1 cellular context compared by ENCODE assay signal in the genomic region with DNA sequence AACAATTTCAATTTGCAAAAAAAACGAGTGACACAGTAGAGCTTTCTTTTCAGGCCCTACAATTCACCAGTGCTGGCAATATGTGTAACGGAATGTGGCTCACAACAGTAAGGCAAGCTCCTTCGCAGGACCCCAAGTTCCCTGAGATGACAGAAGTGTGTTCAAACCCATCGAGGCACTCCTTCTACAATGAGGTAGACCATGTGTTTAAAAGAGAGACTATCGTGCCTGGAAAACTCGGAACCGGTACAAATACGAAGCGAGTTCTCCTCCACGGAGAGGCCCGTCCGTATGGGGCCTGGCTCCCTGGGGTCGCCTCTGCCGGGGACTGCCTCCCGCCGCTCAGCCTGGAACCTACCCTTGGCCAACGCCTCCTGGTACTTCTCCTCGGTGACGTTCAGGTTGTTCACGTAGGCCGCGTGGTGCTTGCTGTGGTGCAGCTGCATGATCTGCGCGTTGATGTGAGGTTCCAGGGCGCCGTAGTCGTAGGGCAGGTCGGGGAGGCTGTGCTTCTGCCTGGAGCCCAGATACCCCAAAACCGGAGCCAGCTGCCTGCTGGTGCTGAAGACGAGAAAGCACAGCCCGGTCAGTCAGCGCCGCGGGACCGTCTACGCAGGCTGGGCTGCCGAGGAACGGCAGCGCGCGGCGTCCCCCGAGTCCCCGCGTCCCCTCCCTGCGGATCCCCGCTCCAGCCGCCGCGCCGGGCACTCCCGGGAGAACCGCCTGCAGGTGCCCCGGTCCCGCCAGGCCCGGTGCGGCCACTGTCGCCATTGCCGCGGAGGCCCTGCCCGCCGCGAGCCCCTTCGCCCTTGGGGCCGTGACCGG.
TF ChIP-seq lines count a peak whose summit lies in the region.

No MANE protein-coding gene starts in this region.

TF ChIP-seq in GM23338, 12 proteins besides CTCF, POLR2A, EP300 and RAD21 (continued from another document):
- TF ChIP-seq ETS1 (IDR thresholded peaks at IDR 0.05), result no peak
